In genomic region chr3:122679467-122680291, GRCh38 we compare ENCODE assay signal across 8 cellular contexts. TPM values are rescaled to one million over a fixed set of nuclear protein-coding genes. Genes with fewer than 3 reads are reported as not detected.
A peak's percentile ranks its signal among the peaks of the same experiment; 100 is the strongest.
DNase-seq lines count a peak whose midpoint lies in the region; ATAC-seq, FAIRE-seq and TF ChIP-seq lines count a peak whose summit lies in the region.

No MANE protein-coding gene starts in this region.

- peak overlapping the region; percentile 90 for H4K5ac ChIP-seq in mesendoderm (ENCODE audit: low read length)

- TF ChIP-seq EP300 in A549 (IDR thresholded peaks at IDR 0.05) = no peak

- H3K4me3 ChIP-seq in A549 (peak overlapping the region; percentile 73), GM12875 (ENCODE audit: low read depth, low read length) (peak overlapping the region; percentile 91), coronary artery (peak overlapping the region; percentile 95), mesendoderm (ENCODE audit: low read length) (no peak overlapping the region)

- H3K9ac ChIP-seq in mesendoderm (ENCODE audit: low read length) = peak overlapping the region; percentile 65

- in situ Hi-C loops in SK-MEL-5 (cut with HindIII; ENCODE audit: low pct_unique_long_range_greater_than_20kb, low sequenced_read_pairs) = no loop called here

- H4K8ac ChIP-seq in mesendoderm (ENCODE audit: low read depth, low read length) = no peak overlapping the region

- H3K79me1 ChIP-seq in mesendoderm (ENCODE audit: low read length) = no peaks in the 10 kb centered on the region

- no peak for FAIRE-seq in A549 (lab: Jason Lieb, UNC)

- H3K9me3 Mint-ChIP-seq in type B pancreatic cell = no peaks in the 10 kb centered on the region

- POLR2A ChIA-PET in A549 (lab: Yijun Ruan, JAX) = interaction anchor here (1.1 to 2.8 kb wide), 5 partner anchors 114 to 295 kb away, joined by 3 to 13 read pairs (median 6); partner anchors contain the start of genes DTX3L, FAM162A, HSPBAP1 and KPNA1

- CTCF ChIA-PET in A549 (lab: Yijun Ruan, JAX) = interaction anchor here (0.7 to 4.6 kb wide), 57 partner anchors 8 to 1132 kb away, joined by 3 to 52 read pairs (median 4); partner anchors contain the start of genes DTX3L, HSPBAP1, PARP9 and WDR5B

- DNase-seq in A549 (ENCODE audit: low read depth in 1 of 2, low spot score in 1 of 2) (peak; percentile 10 to 16), SK-MEL-5 (ENCODE audit: low read depth, low spot score) (peak; percentile 10), coronary artery (ENCODE audit: low spot score) (no peak), mesendoderm (peak; percentile 44), type B pancreatic cell (ENCODE audit: extremely low spot score, unreplicated experiment) (no peak), T-helper 9 cell (no peak)

- 37% methylated on average over 18 of the region's 18 CpGs for WGBS in A549 (ENCODE audit: missing lambda C conversion rate)
- no CpG with 5 or more reads among the region's 18 CpGs for WGBS in mesendoderm (ENCODE audit: extremely low coverage, insufficient coverage, low lambda C conversion rate)

- H3K4me1 ChIP-seq in A549 = peaks cover 17% of the 10 kb centered on the region
- H3K4me1 ChIP-seq in mesendoderm (ENCODE audit: control insufficient read depth, low read depth, low read length) = no peaks in the 10 kb centered on the region

- peak overlapping the region; percentile 93 for H3K4me2 ChIP-seq in A549
- peak overlapping the region; percentile 69 for H3K4me2 ChIP-seq in mesendoderm (ENCODE audit: low read length)

- H3K18ac ChIP-seq in mesendoderm (ENCODE audit: low read length) = no peak overlapping the region

- H3K79me2 ChIP-seq in mesendoderm (ENCODE audit: control insufficient read depth, insufficient read depth, low read length) = no peaks in the 10 kb centered on the region

- peak overlapping the region; percentile 72 for H3K23ac ChIP-seq in mesendoderm (ENCODE audit: low read length)

- peak overlapping the region; percentile 27 for H2BK5ac ChIP-seq in mesendoderm (ENCODE audit: low read length)

- TF ChIP-seq CTCF in A549 (IDR thresholded peaks at IDR 0.05) (no peak; the same call in 1 of the 3 replicates), GM12875 (IDR thresholded peaks at IDR 0.05; ENCODE audit: borderline replicate concordance, insufficient read depth, low read depth, low read length) (no peak), coronary artery (IDR thresholded peaks at IDR 0.05) (no peak), type B pancreatic cell (conservative IDR thresholded peaks at IDR 0.05) (peak; percentile 23)

- H3K27me3 Mint-ChIP-seq in type B pancreatic cell = peaks cover 10% of the 10 kb centered on the region

- H2AK5ac ChIP-seq in mesendoderm (ENCODE audit: low read length) = no peak overlapping the region

- H2BK120ac ChIP-seq in mesendoderm (ENCODE audit: low read depth, low read length) = no peak overlapping the region

- no peaks in the 10 kb centered on the region for H3K9me3 ChIP-seq in A549

- no peaks in the 10 kb centered on the region for H3K36me3 Mint-ChIP-seq in type B pancreatic cell

- H2BK15ac ChIP-seq in mesendoderm (replicated peaks; ENCODE audit: low read depth) = no peak overlapping the region

- no peaks in the 10 kb centered on the region for H3K36me3 ChIP-seq in mesendoderm (ENCODE audit: control insufficient read depth, insufficient read depth, low read length)

- no peak overlapping the region for H3K4ac ChIP-seq in mesendoderm (ENCODE audit: low read depth, low read length)

- peak; percentile 65 to 76 for ATAC-seq in A549
- ATAC-seq in HG03354 (IDR thresholded peaks at IDR 0.05; ENCODE audit: poor library complexity, severe bottlenecking, unreplicated experiment) = peak; percentile 7

- H3K4me1 Mint-ChIP-seq in type B pancreatic cell (ENCODE audit: unreplicated experiment) = peaks cover 19% of the 10 kb centered on the region

- H3K27me3 ChIP-seq in mesendoderm (ENCODE audit: insufficient read depth, low read length, poor library complexity) = no peaks in the 10 kb centered on the region

- H3K27ac ChIP-seq in A549 (peak overlapping the region; percentile 92 to 95), coronary artery (peak overlapping the region; percentile 93 to 96), mesendoderm (ENCODE audit: low read depth, low read length) (no peak overlapping the region)

- H3K56ac ChIP-seq in mesendoderm (ENCODE audit: low read length) = peak overlapping the region; percentile 88

- peak overlapping the region; percentile 91 for H3K4me3 Mint-ChIP-seq in type B pancreatic cell

- peak overlapping the region; percentile 87 for H3K27ac Mint-ChIP-seq in type B pancreatic cell

- TF ChIP-seq POLR2A in A549 (IDR thresholded peaks at IDR 0.05; ENCODE audit: low read length) = no peak

- TF ChIP-seq RAD21 in A549 (conservative IDR thresholded peaks at IDR 0.05 in 1 of 2, IDR thresholded peaks at IDR 0.05 in 1 of 2) = no peak

TF ChIP-seq in A549, 52 proteins besides CTCF, POLR2A, EP300 and RAD21:
- TF ChIP-seq CBX8 (IDR thresholded peaks at IDR 0.05) = no peak
- TF ChIP-seq FOXS1 (CRISPR knock-in tag; IDR thresholded peaks at IDR 0.05) = no peak
- TF ChIP-seq MYC (IDR thresholded peaks at IDR 0.05; ENCODE audit: borderline replicate concordance, low read length) = no peak
- no peak for TF ChIP-seq HMGXB4 (CRISPR knock-in tag; IDR thresholded peaks at IDR 0.05; ENCODE audit: borderline replicate concordance)
- no peak for TF ChIP-seq BCL3 (IDR thresholded peaks at IDR 0.05)
- TF ChIP-seq RNF2 (IDR thresholded peaks at IDR 0.05; ENCODE audit: borderline replicate concordance, low read depth) = no peak
TF ChIP-seq in A549: peak in this region for 0.

RNA-seq across cellular contexts. Expression of gene PARP14, which starts 1.0 kb away (rescaled TPM):
- polyA plus RNA-seq in A549 (2011; rRNA removed) (23.0 and 23.6 TPM in 2 replicates), A549 (2017; fragmentation: RNase III; extraction: RNeasy Plus Mini Kit Qiagen cat#74134 plus additional on column Dnase treatment) (7.5 to 8.7 TPM (median 8.7 TPM) in 3 replicates)
- polyA plus RNA-seq in A549 (2012; cell fraction: cytosol; rRNA removed) = 3.2 and 3.8 TPM in 2 replicates
- polyA plus RNA-seq in A549 (2012; cell fraction: nucleus; rRNA removed) = 6.3 and 10.9 TPM in 2 replicates
- polyA minus RNA-seq in A549 (2011; rRNA and poly(A)+ RNA removed) = 25.6 and 28.5 TPM in 2 replicates
- 23.6 and 25.9 TPM in 2 replicates for total RNA-seq in SK-MEL-5 (2014; rRNA removed; shearing (Covaris generic))
- 10.6 and 15.6 TPM in 2 replicates for polyA plus RNA-seq in SK-MEL-5 (2015; cell fraction: cytosol; rRNA removed)
- polyA plus RNA-seq in SK-MEL-5 (2015; cell fraction: nucleus; rRNA removed) = 49.4 and 59.9 TPM in 2 replicates
- 5.2 TPM for polyA plus RNA-seq in mesendoderm (2013, experiment 1 of 2)
- polyA plus RNA-seq in mesendoderm (2013, experiment 2 of 2) = 5.0 TPM
- 20.7 and 27.1 TPM in 2 replicates for total RNA-seq in type B pancreatic cell (ENCODE audit: low replicate concordance)

Comparison
In these comparisons a context has a peak if more than half of its experiments do, and no peak if none do; other contexts are left out.
1. DNase-seq: peak in A549 (2 of 2), SK-MEL-5 (single experiment) and mesendoderm (single experiment); none in coronary artery (single experiment), type B pancreatic cell (single experiment) and T-helper 9 cell (single experiment).